8 cellular contexts compared by ENCODE assay signal in genomic region chr16:50152807-50153647, GRCh38. TPM values are rescaled to one million over a fixed set of nuclear protein-coding genes. Genes with fewer than 3 reads are reported as not detected.
A peak's percentile ranks its signal among the peaks of the same experiment; 100 is the strongest.
DNase-seq lines count a peak whose midpoint lies in the region; ATAC-seq and TF ChIP-seq lines count a peak whose summit lies in the region.

Gene TENT4B, plus strand, starts transcription at chr16:50153306. Its CDS starts 316 bp downstream, at chr16:50153622.

- peaks cover 11% of the 10 kb centered on the region; the same call in 1 of the 2 replicates for H3K4me1 ChIP-seq in PC-3 (ENCODE audit: insufficient read depth, low read length)

- peaks cover 16% of the 10 kb centered on the region; the same call in 1 of the 2 replicates for H4K20me1 ChIP-seq in PC-3 (ENCODE audit: low read length)

- peak within 1 kb of the TSS; percentile 95 for H3K4me2 ChIP-seq in PC-3 (ENCODE audit: low read length)

- H3K9ac ChIP-seq in PC-3 (ENCODE audit: low read length): peak within 1 kb of the TSS; percentile 91

- no peaks in the 10 kb centered on the region for H3K9me3 ChIP-seq in PC-3 (ENCODE audit: low read length)

- TF ChIP-seq CTCF in GM20000 (IDR thresholded peaks at IDR 0.05; ENCODE audit: extremely low read depth, missing control alignments) (no peak), PC-3 (conservative IDR thresholded peaks at IDR 0.05; ENCODE audit: low read depth, low read length) (no peak)

- intact Hi-C loops in PC-3 (cut with micrococcal nuclease): loop anchor here (10.0 kb wide), 1 partner anchor 88 kb away; the partner anchor contains the start of gene HEATR3

- peaks cover 42% of the 10 kb centered on the region for H3K79me2 ChIP-seq in PC-3 (ENCODE audit: low read length)

- BruUV-seq in PC-3 (replicated peaks; lab: Mats Ljungman, UMichigan): no TSS peak

- ATAC-seq in PC-3: peak; percentile 75
- peak; percentile 92 for ATAC-seq in esophagus mucosa

- H2AFZ ChIP-seq in PC-3 (ENCODE audit: low read length): peak within 1 kb of the TSS; percentile 97

- no peaks in the 10 kb centered on the region for H3K36me3 ChIP-seq in PC-3 (ENCODE audit: low read depth, low read length)

- CTCF ChIA-PET in PC-3 (lab: Charles Lee): interaction anchor here (0.7 kb wide), 1 partner anchor 61 kb away, joined by 3 read pairs; no protein-coding TSS in a partner anchor

- no peaks in the 10 kb centered on the region for H3K9me2 ChIP-seq in PC-3 (replicated peaks; ENCODE audit: low read length)

- H3K27me3 ChIP-seq in PC-3 (ENCODE audit: low read length): no peaks in the 10 kb centered on the region

- peak within 1 kb of the TSS; percentile 79 for H3K27ac ChIP-seq in PC-3 (ENCODE audit: low read length)

- H3K4me3 ChIP-seq in PC-3 (ENCODE audit: low read length): peak within 1 kb of the TSS; percentile 90

- no peaks in the 10 kb centered on the region for H3F3A ChIP-seq in PC-3 (ENCODE audit: low read length, unreplicated experiment)

- DNase-seq in Caki2 (ENCODE audit: low read depth) (peak; percentile 85), GM20000 (ENCODE audit: low spot score) (peak; percentile 99), HS-27A (ENCODE audit: low read depth) (peak; percentile 77), PC-3 (peak; percentile 57), myocyte (ENCODE audit: low read depth) (peak; percentile 84)
- peak; percentile 90 to 91 for DNase-seq in activated T-cell treated with anti-CD3 and anti-CD28 coated beads, Interleukin-2, amount 50 U/mL, for 48 hours
- DNase-seq in stimulated activated CD8-positive, alpha-beta memory T cell treated with anti-CD3 and anti-CD28 coated beads, Interleukin-7, amount 100 ng/mL, for 4 hours (ENCODE audit: low read depth in 2 of 2): peak; percentile 75 to 81

- in situ Hi-C loops in Caki2 (cut with HindIII; ENCODE audit: low pct_unique_long_range_greater_than_20kb, low sequenced_read_pairs): no loop called here

- POLR2A ChIA-PET in PC-3 (lab: Charles Lee; ENCODE audit: unreplicated experiment): no interaction called here

RNA-seq across cellular contexts. Expression of gene TENT4B, which starts in this region (rescaled TPM):
- total RNA-seq in Caki2 (2014; rRNA removed; shearing (Covaris generic); ENCODE audit: low replicate concordance): 3.3 and 4.2 TPM in 2 replicates
- total RNA-seq in PC-3 (2014; rRNA removed) (6.3 and 7.4 TPM in 2 replicates), esophagus mucosa (6.7 TPM), myocyte (15.8 and 17.3 TPM in 2 replicates)
- 5.9 TPM for polyA plus RNA-seq in myocyte (2012)

Comparison
In these comparisons a context has a peak if more than half of its experiments do, and no peak if none do; other contexts are left out.
1. Peak in every context shown above with its lines: DNase-seq, ATAC-seq, H3K4me3 ChIP-seq and H3K27ac ChIP-seq.